8 cellular contexts compared by ENCODE assay signal in genomic region chr9:114588671-114589526, GRCh38. TPM values are rescaled to one million over a fixed set of nuclear protein-coding genes. Genes with fewer than 3 reads are reported as not detected.
A peak's percentile ranks its signal among the peaks of the same experiment; 100 is the strongest.
DNase-seq lines count a peak whose midpoint lies in the region; ATAC-seq and TF ChIP-seq lines count a peak whose summit lies in the region.

No MANE protein-coding gene starts in this region.

- CTCF ChIA-PET in AG04450 (lab: Charles Lee): interaction anchor here (1.1 to 2.2 kb wide), 3 partner anchors 12 to 101 kb away, joined by 3 to 11 read pairs (median 6); no protein-coding TSS in a partner anchor

- peak overlapping the region; percentile 97 for H3K4me3 ChIP-seq in AG04450 (ENCODE audit: low read depth, low read length)
- H3K4me3 ChIP-seq in brain microvascular endothelial cell (ENCODE audit: low read depth, low read length): peak overlapping the region; percentile 99

- no peak for DNase-seq in AG04450 (ENCODE audit: low read depth, low spot score)
- peak; percentile 10 for DNase-seq in HT1080 (ENCODE audit: low read depth)
- peak; percentile 27 for DNase-seq in brain microvascular endothelial cell
- no peak for DNase-seq in mesothelial cell of epicardium (ENCODE audit: low spot score in 2 of 2, unreplicated experiment in 2 of 2)
- DNase-seq in retina: no peak
- no peak for DNase-seq in NCI-H1092 (lab: John Stamatoyannopoulos, UW)
- DNase-seq in putamen (ENCODE audit: low spot score): no peak

- peaks cover 40% of the 10 kb centered on the region for H3K4me1 Mint-ChIP-seq in mesothelial cell of epicardium

- H3K36me3 Mint-ChIP-seq in mesothelial cell of epicardium: peaks cover 12% of the 10 kb centered on the region

- H3K27ac Mint-ChIP-seq in mesothelial cell of epicardium: peak overlapping the region; percentile 100

- POLR2A ChIA-PET in AG04450 (lab: Yijun Ruan, JAX): interaction anchor here (1.2 to 3.3 kb wide), 4 partner anchors 11 to 86 kb away, joined by 4 to 36 read pairs (median 13); partner anchors contain the start of genes TMEM268 and WHRN

- ATAC-seq in HG02884 (IDR thresholded peaks at IDR 0.05; ENCODE audit: unreplicated experiment): no peak

- peak overlapping the region; percentile 99 for H3K4me3 Mint-ChIP-seq in mesothelial cell of epicardium

- no peaks in the 10 kb centered on the region for H3K27me3 Mint-ChIP-seq in mesothelial cell of epicardium (ENCODE audit: low read depth)

- peaks cover 9% of the 10 kb centered on the region for H3K36me3 ChIP-seq in brain microvascular endothelial cell (replicated peaks)

- in situ Hi-C loops in brain microvascular endothelial cell (cut with HindIII; ENCODE audit: low pct_ligation_motif_present, low sequenced_read_pairs): no loop called here

- H3K9me3 ChIP-seq in AG04450 (ENCODE audit: control insufficient read depth, insufficient read depth, low read length): peaks cover 6% of the 10 kb centered on the region; the same call in 1 of the 2 replicates

- H3K27ac ChIP-seq in AG04450 (ENCODE audit: low read depth, low read length): peak overlapping the region; percentile 81
- H3K27ac ChIP-seq in brain microvascular endothelial cell: peak overlapping the region; percentile 92

- H3K9me3 Mint-ChIP-seq in mesothelial cell of epicardium: no peaks in the 10 kb centered on the region

- H3K27me3 ChIP-seq in AG04450 (ENCODE audit: control insufficient read depth, insufficient read depth, low read length) (peaks cover 2% of the 10 kb centered on the region), brain microvascular endothelial cell (replicated peaks) (no peaks in the 10 kb centered on the region)

- no peak for TF ChIP-seq CTCF in AG04450 (IDR thresholded peaks at IDR 0.05; ENCODE audit: low read depth, low read length)
- TF ChIP-seq CTCF in brain microvascular endothelial cell (IDR thresholded peaks at IDR 0.05; ENCODE audit: low read depth, low read length, missing control alignments): no peak
- TF ChIP-seq CTCF in mesothelial cell of epicardium (IDR thresholded peaks at IDR 0.05; ENCODE audit: unreplicated experiment): no peak

RNA-seq across cellular contexts. Expression of gene ATP6V1G1, which starts 1.3 kb away (rescaled TPM):
- polyA plus RNA-seq in AG04450 (2011; rRNA removed): 118 and 138 TPM in 2 replicates
- polyA minus RNA-seq in AG04450 (2011; rRNA and poly(A)+ RNA removed): 27.5 and 33.0 TPM in 2 replicates
- total RNA-seq in HT1080 (2014; rRNA removed; shearing (Covaris generic)): 96.0 and 97.4 TPM in 2 replicates
- polyA plus RNA-seq in HT1080 (2015; cell fraction: cytosol; rRNA removed): 93.1 and 105 TPM in 2 replicates
- polyA plus RNA-seq in HT1080 (2015; cell fraction: nucleus; rRNA removed): 28.1 and 30.6 TPM in 2 replicates
- total RNA-seq in mesothelial cell of epicardium: 107 to 115 TPM (median 107 TPM) in 3 replicates

RNA-seq across cellular contexts. Expression of gene TMEM268, which starts 22.2 kb away (rescaled TPM):
- 15.1 and 16.1 TPM in 2 replicates for polyA plus RNA-seq in AG04450 (2011; rRNA removed)
- 13.0 and 13.9 TPM in 2 replicates for polyA minus RNA-seq in AG04450 (2011; rRNA and poly(A)+ RNA removed)
- 8.7 and 9.6 TPM in 2 replicates for total RNA-seq in HT1080 (2014; rRNA removed; shearing (Covaris generic))
- polyA plus RNA-seq in HT1080 (2015; cell fraction: cytosol; rRNA removed): 13.1 and 16.5 TPM in 2 replicates
- 9.4 and 9.9 TPM in 2 replicates for polyA plus RNA-seq in HT1080 (2015; cell fraction: nucleus; rRNA removed)
- total RNA-seq in mesothelial cell of epicardium: 14.3 to 15.6 TPM (median 15.3 TPM) in 3 replicates

Comparison
In these comparisons a context has a peak if more than half of its experiments do, and no peak if none do; other contexts are left out.
1. DNase-seq: peak in HT1080 (single experiment) and brain microvascular endothelial cell (single experiment); none in AG04450 (single experiment), mesothelial cell of epicardium (0 of 2), retina (single experiment), NCI-H1092 (single experiment) and putamen (single experiment).